Comparison of ENCODE assay signal across 15 cellular contexts in the genomic region with DNA sequence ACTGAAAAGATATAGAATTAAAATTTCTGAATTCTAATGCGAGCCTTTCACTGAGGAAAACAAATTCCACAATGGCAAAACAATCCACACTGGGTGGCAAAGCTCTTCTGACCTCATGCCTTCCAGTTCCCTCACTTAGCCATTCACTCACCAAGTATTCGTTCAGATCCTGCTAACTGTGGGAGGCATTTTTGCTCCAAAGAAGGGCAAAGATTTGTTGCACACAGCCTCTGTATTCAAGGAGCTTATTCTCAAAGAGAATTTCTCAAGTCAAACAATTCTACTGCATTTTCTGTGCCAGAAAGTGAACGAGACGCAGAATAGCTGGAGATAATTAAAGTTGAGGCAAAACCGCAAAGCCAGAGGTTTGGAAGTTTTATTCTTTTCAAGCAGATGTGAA.
"Had no signal": no experiment of that assay in that cellular context is flagged by ENCODE, and none has a peak within 500 bp of the region (broad histone marks: within the 10 kb centered on the region; RNA-seq: fewer than 3 reads in every experiment).

No MANE protein-coding gene starts in this region.

- DNase-seq: activated CD4-positive, alpha-beta T cell treated with anti-CD3 and anti-CD28 coated beads for 1 hour; activated CD4-positive, alpha-beta T cell treated with anti-CD3 and anti-CD28 coated beads, Interleukin-2, amount 50 U/mL, for 4 hours; activated naive CD4-positive, alpha-beta T cell treated with anti-CD3 and anti-CD28 coated beads, Interleukin-2, amount 10 ng/mL, durations not matched to agents 7 days and 5 days; caudate nucleus; esophagus squamous epithelium; gastrocnemius medialis; heart left ventricle; pancreas; stimulated activated naive CD8-positive, alpha-beta T cell treated with anti-CD3 and anti-CD28 coated beads, Interleukin-15, amount 100 ng/mL, for 72 hours; T1000; testis; upper lobe of right lung had no signal

- H3K4me3 Mint-ChIP-seq: activated naive CD4-positive, alpha-beta T cell treated with anti-CD3 and anti-CD28 coated beads, Interleukin-2, amount 10 ng/mL, durations not matched to agents 7 days and 5 days; activated T-helper 17 cell treated with anti-CD3 and anti-CD28 coated beads, Interleukin-2, amount 50 U/mL, for 72 hours; neural crest cell; stimulated activated naive CD8-positive, alpha-beta T cell treated with anti-CD3 and anti-CD28 coated beads, Interleukin-15, amount 100 ng/mL, for 72 hours had no signal

- H3K9me3 ChIP-seq: esophagus squamous epithelium, gastrocnemius medialis, heart left ventricle, pancreas, testis, upper lobe of right lung had no signal

- ATAC-seq: activated T-helper 17 cell treated with anti-CD3 and anti-CD28 coated beads, Interleukin-2, amount 50 U/mL, for 72 hours; gastrocnemius medialis; heart left ventricle; pancreas; sciatic nerve; stimulated activated naive CD8-positive, alpha-beta T cell treated with anti-CD3 and anti-CD28 coated beads, Interleukin-15, amount 100 ng/mL, for 72 hours; upper lobe of right lung had no signal

- H3K9me3 Mint-ChIP-seq: activated T-helper 17 cell treated with anti-CD3 and anti-CD28 coated beads, Interleukin-2, amount 50 U/mL, for 72 hours; stimulated activated naive CD8-positive, alpha-beta T cell treated with anti-CD3 and anti-CD28 coated beads, Interleukin-15, amount 100 ng/mL, for 72 hours had no signal

- H3K27me3 ChIP-seq: esophagus squamous epithelium, gastrocnemius medialis, pancreas, testis, upper lobe of right lung had no signal

- H3K4me1 Mint-ChIP-seq: activated naive CD4-positive, alpha-beta T cell treated with anti-CD3 and anti-CD28 coated beads, Interleukin-2, amount 10 ng/mL, durations not matched to agents 7 days and 5 days; activated T-helper 17 cell treated with anti-CD3 and anti-CD28 coated beads, Interleukin-2, amount 50 U/mL, for 72 hours; stimulated activated naive CD8-positive, alpha-beta T cell treated with anti-CD3 and anti-CD28 coated beads, Interleukin-15, amount 100 ng/mL, for 72 hours had no signal

- H3K4me3 ChIP-seq: esophagus squamous epithelium, gastrocnemius medialis, heart left ventricle, pancreas, testis, upper lobe of right lung had no signal

- H3K36me3 ChIP-seq: esophagus squamous epithelium, gastrocnemius medialis, heart left ventricle, pancreas, upper lobe of right lung had no signal

- H3K27ac ChIP-seq: esophagus squamous epithelium, gastrocnemius medialis, heart left ventricle, pancreas, testis, upper lobe of right lung had no signal

- H3K4me1 ChIP-seq: esophagus squamous epithelium, gastrocnemius medialis, heart left ventricle, pancreas, testis, upper lobe of right lung had no signal

- H3K27ac Mint-ChIP-seq: activated naive CD4-positive, alpha-beta T cell treated with anti-CD3 and anti-CD28 coated beads, Interleukin-2, amount 10 ng/mL, durations not matched to agents 7 days and 5 days; activated T-helper 17 cell treated with anti-CD3 and anti-CD28 coated beads, Interleukin-2, amount 50 U/mL, for 72 hours; stimulated activated naive CD8-positive, alpha-beta T cell treated with anti-CD3 and anti-CD28 coated beads, Interleukin-15, amount 100 ng/mL, for 72 hours had no signal

- H3K36me3 Mint-ChIP-seq: activated naive CD4-positive, alpha-beta T cell treated with anti-CD3 and anti-CD28 coated beads, Interleukin-2, amount 10 ng/mL, durations not matched to agents 7 days and 5 days had no signal

- H3K27me3 Mint-ChIP-seq: activated naive CD4-positive, alpha-beta T cell treated with anti-CD3 and anti-CD28 coated beads, Interleukin-2, amount 10 ng/mL, durations not matched to agents 7 days and 5 days; stimulated activated naive CD8-positive, alpha-beta T cell treated with anti-CD3 and anti-CD28 coated beads, Interleukin-15, amount 100 ng/mL, for 72 hours had no signal
